In the genomic region with DNA sequence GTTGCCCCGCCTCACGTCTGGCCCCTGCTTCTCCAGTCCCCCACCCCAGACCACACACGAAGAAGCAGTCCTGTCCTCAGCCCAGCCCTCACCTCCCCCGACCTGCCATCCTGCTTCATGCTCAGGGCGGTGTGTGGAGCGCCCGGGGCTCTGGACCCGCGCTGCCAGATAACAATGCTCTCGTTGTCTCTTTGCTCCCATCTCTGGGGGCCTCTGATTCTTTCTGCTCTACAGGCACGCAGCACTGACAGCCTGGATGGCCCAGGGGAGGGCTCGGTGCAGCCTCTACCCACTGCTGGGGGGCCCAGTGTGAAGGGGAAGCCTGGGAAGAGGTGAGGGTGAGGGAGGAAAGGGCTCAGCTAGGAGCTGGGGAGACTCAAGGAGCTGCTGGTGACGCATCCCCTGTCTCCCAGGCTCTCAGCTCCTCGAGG, we compare ENCODE assay signal across 14 cellular contexts. TPM values are rescaled to one million over a fixed set of nuclear protein-coding genes. Genes with fewer than 3 reads are reported as not detected.
DNase-seq lines count a peak whose midpoint lies in the region; ATAC-seq and TF ChIP-seq lines count a peak whose summit lies in the region.
"Had no signal": no experiment of that assay in that cellular context is flagged by ENCODE, and none has a peak within 500 bp of the region (broad histone marks: within the 10 kb centered on the region; RNA-seq: fewer than 3 reads in every experiment).

No MANE protein-coding gene starts in this region.

- CTCF ChIA-PET in WTC11 (lab: Charles Lee), result interaction anchor here (0.5 to 1.4 kb wide), 4 partner anchors 12 to 623 kb away, joined by 3 to 5 read pairs (median 3); partner anchors contain the start of genes FXYD5 and LIN37

- POLR2A ChIA-PET in WTC11 (lab: Charles Lee), result interaction anchor here (1.1 kb wide), 1 partner anchor 15 kb away, joined by 6 read pairs; no protein-coding TSS in a partner anchor

- H3K4me3 Mint-ChIP-seq in WTC11, result peak overlapping the region; percentile 70
- no peak overlapping the region for H3K4me3 Mint-ChIP-seq in activated naive CD8-positive, alpha-beta T cell treated with anti-CD3 and anti-CD28 coated beads for 36 hours
- H3K4me3 Mint-ChIP-seq: stimulated activated memory B cell treated with anti-CD40 and anti-IgM and Interleukin-4, amounts not matched to agents 10 μg/mL and 1 μg/mL and 100 μg/mL, for 72 hours had no signal

- no peak overlapping the region for H2AK5ac ChIP-seq in mesendoderm (ENCODE audit: low read length)

- ATAC-seq in WTC11, result peak; percentile 38
- ATAC-seq: heart left ventricle; psoas muscle; stimulated activated memory B cell treated with anti-CD40 and anti-IgM and Interleukin-4, amounts not matched to agents 10 μg/mL and 1 μg/mL and 100 μg/mL, for 72 hours had no signal

- no peak overlapping the region for H3K4ac ChIP-seq in mesendoderm (ENCODE audit: low read depth, low read length)

- H3K27ac Mint-ChIP-seq in WTC11, result no peak overlapping the region
- H3K27ac Mint-ChIP-seq in activated naive CD8-positive, alpha-beta T cell treated with anti-CD3 and anti-CD28 coated beads for 36 hours, result no peak overlapping the region
- H3K27ac Mint-ChIP-seq: stimulated activated memory B cell treated with anti-CD40 and anti-IgM and Interleukin-4, amounts not matched to agents 10 μg/mL and 1 μg/mL and 100 μg/mL, for 72 hours had no signal

- DNase-seq in C1 segment of cervical spinal cord (lab: John Stamatoyannopoulos, UW) (peak in 8 of 14 donors; percentile 12 to 52 (median 36)), WTC11 (ENCODE audit: low spot score) (peak; percentile 62), mesendoderm (peak; percentile 83), GF-D8 (lab: John Stamatoyannopoulos, UW) (no peak), GM19240 (ENCODE audit: insufficient read length, low spot score) (no peak)
- DNase-seq in activated naive CD8-positive, alpha-beta T cell treated with anti-CD3 and anti-CD28 coated beads for 36 hours, result no peak
- DNase-seq: activated T-cell treated with anti-CD3 and anti-CD28 coated beads, Interleukin-2, amount 50 U/mL, for 1 hour; heart left ventricle; IMR-90; mammary epithelial cell; NCI-H1694 treated with DMSO at 0.1 percent for 48 hours; psoas muscle; SHP77 had no signal

- no peak overlapping the region for H4K8ac ChIP-seq in mesendoderm (ENCODE audit: low read depth, low read length)

- no peak overlapping the region for H3K4me3 ChIP-seq in mesendoderm (ENCODE audit: low read length)
- H3K4me3 ChIP-seq: heart left ventricle, psoas muscle had no signal

- H3K4me1 ChIP-seq in mesendoderm (ENCODE audit: control insufficient read depth, low read depth, low read length), result peaks cover 8% of the 10 kb centered on the region

- no peak overlapping the region for H2BK15ac ChIP-seq in mesendoderm (replicated peaks; ENCODE audit: low read depth)

- no peak overlapping the region for H3K23ac ChIP-seq in mesendoderm (ENCODE audit: low read length)

- no peaks in the 10 kb centered on the region for H3K9me3 Mint-ChIP-seq in WTC11
- no peaks in the 10 kb centered on the region for H3K9me3 Mint-ChIP-seq in activated naive CD8-positive, alpha-beta T cell treated with anti-CD3 and anti-CD28 coated beads for 36 hours
- H3K9me3 Mint-ChIP-seq: stimulated activated memory B cell treated with anti-CD40 and anti-IgM and Interleukin-4, amounts not matched to agents 10 μg/mL and 1 μg/mL and 100 μg/mL, for 72 hours had no signal

- H3K56ac ChIP-seq in mesendoderm (ENCODE audit: low read length), result peak overlapping the region; percentile 54

- peak overlapping the region; percentile 32 for H3K9ac ChIP-seq in mesendoderm (ENCODE audit: low read length)

- peaks cover 28% of the 10 kb centered on the region for H3K27me3 Mint-ChIP-seq in WTC11 (ENCODE audit: low read depth)
- no peaks in the 10 kb centered on the region for H3K27me3 Mint-ChIP-seq in activated naive CD8-positive, alpha-beta T cell treated with anti-CD3 and anti-CD28 coated beads for 36 hours
- H3K27me3 Mint-ChIP-seq: stimulated activated memory B cell treated with anti-CD40 and anti-IgM and Interleukin-4, amounts not matched to agents 10 μg/mL and 1 μg/mL and 100 μg/mL, for 72 hours had no signal

- no peaks in the 10 kb centered on the region for H3K36me3 Mint-ChIP-seq in WTC11
- no peaks in the 10 kb centered on the region for H3K36me3 Mint-ChIP-seq in activated naive CD8-positive, alpha-beta T cell treated with anti-CD3 and anti-CD28 coated beads for 36 hours
- H3K36me3 Mint-ChIP-seq: stimulated activated memory B cell treated with anti-CD40 and anti-IgM and Interleukin-4, amounts not matched to agents 10 μg/mL and 1 μg/mL and 100 μg/mL, for 72 hours had no signal

- no peak overlapping the region for H3K18ac ChIP-seq in mesendoderm (ENCODE audit: low read length)

- no peak overlapping the region for H2BK5ac ChIP-seq in mesendoderm (ENCODE audit: low read length)

- no peaks in the 10 kb centered on the region for H3K79me1 ChIP-seq in mesendoderm (ENCODE audit: low read length)

- H3K4me2 ChIP-seq in mesendoderm (ENCODE audit: low read length), result no peak overlapping the region

- H2BK120ac ChIP-seq in mesendoderm (ENCODE audit: low read depth, low read length), result no peak overlapping the region

- H3K79me2 ChIP-seq in mesendoderm (ENCODE audit: control insufficient read depth, insufficient read depth, low read length), result no peaks in the 10 kb centered on the region

- H3K36me3 ChIP-seq in mesendoderm (ENCODE audit: control insufficient read depth, insufficient read depth, low read length), result no peaks in the 10 kb centered on the region

- no peak overlapping the region for H4K5ac ChIP-seq in mesendoderm (ENCODE audit: low read length)

- no peak for TF ChIP-seq CTCF in WTC11 (IDR thresholded peaks at IDR 0.05)

- no peak overlapping the region for H3K27ac ChIP-seq in mesendoderm (ENCODE audit: low read depth, low read length)
- H3K27ac ChIP-seq: heart left ventricle, psoas muscle had no signal

- H3K27me3 ChIP-seq in mesendoderm (ENCODE audit: insufficient read depth, low read length, poor library complexity), result no peaks in the 10 kb centered on the region
- H3K27me3 ChIP-seq: heart left ventricle had no signal

- peaks cover 37% of the 10 kb centered on the region for H3K4me1 Mint-ChIP-seq in WTC11
- peaks cover 11% of the 10 kb centered on the region for H3K4me1 Mint-ChIP-seq in activated naive CD8-positive, alpha-beta T cell treated with anti-CD3 and anti-CD28 coated beads for 36 hours

- WGBS in mesendoderm (ENCODE audit: extremely low coverage, insufficient coverage, low lambda C conversion rate), result no CpG with 5 or more reads among the region's 14 CpGs

TF ChIP-seq in WTC11, 78 proteins besides CTCF, POLR2A, EP300 and RAD21:
- TF ChIP-seq TEAD4 (CRISPR knock-in tag; IDR thresholded peaks at IDR 0.05) (no peak), SP1 (CRISPR knock-in tag; conservative IDR thresholded peaks at IDR 0.05) (0 out of 2 replicates have a peak, but pooled peaks have one; percentile 18)

RNA-seq across cellular contexts. Expression of gene ARHGAP33, which starts 2.1 kb away (rescaled TPM):
- total RNA-seq in WTC11 (2021), result 36.8 to 43.9 TPM (median 39.8 TPM) in 3 replicates
- polyA plus RNA-seq in mesendoderm (2013, experiment 1 of 2), result 10.3 TPM
- 9.8 TPM for polyA plus RNA-seq in mesendoderm (2013, experiment 2 of 2)
- total RNA-seq in activated naive CD8-positive, alpha-beta T cell treated with anti-CD3 and anti-CD28 coated beads for 36 hours, result 10 to 100 TPM; 15.0 to 16.3 TPM

RNA-seq across cellular contexts. Expression of gene PROSER3, which starts 19.4 kb away (rescaled TPM):
- total RNA-seq in WTC11 (2021), result 32.9 to 36.7 TPM (median 36.2 TPM) in 3 replicates
- polyA plus RNA-seq in mesendoderm (2013, experiment 1 of 2), result 17.9 TPM
- 17.6 TPM for polyA plus RNA-seq in mesendoderm (2013, experiment 2 of 2)
- 10 to 100 TPM; 29.9 to 33.3 TPM for total RNA-seq in activated naive CD8-positive, alpha-beta T cell treated with anti-CD3 and anti-CD28 coated beads for 36 hours

RNA-seq across cellular contexts. Expression of gene HSPB6, which starts 20.6 kb away (rescaled TPM):
- 1.4 to 2.5 TPM (median 1.7 TPM) in 3 replicates for total RNA-seq in WTC11 (2021)
- 1.3 TPM for polyA plus RNA-seq in mesendoderm (2013, experiment 1 of 2)
- polyA plus RNA-seq in mesendoderm (2013, experiment 2 of 2), result 1.1 TPM
- under 1 TPM; 0.39 to 0.78 TPM for total RNA-seq in activated naive CD8-positive, alpha-beta T cell treated with anti-CD3 and anti-CD28 coated beads for 36 hours
- total RNA-seq: mammary epithelial cell had no signal
- polyA plus RNA-seq: mammary epithelial cell had no signal

RNA-seq across cellular contexts. Expression of gene LIN37, which starts 29.1 kb away (rescaled TPM):
- total RNA-seq in WTC11 (2021), result 4.7 to 6.4 TPM (median 5.6 TPM) in 3 replicates
- polyA plus RNA-seq in mesendoderm (2013, experiment 1 of 2), result 2.7 TPM
- polyA plus RNA-seq in mesendoderm (2013, experiment 2 of 2), result 3.4 TPM
- 1 to 10 TPM; 5.1 to 7.0 TPM for total RNA-seq in activated naive CD8-positive, alpha-beta T cell treated with anti-CD3 and anti-CD28 coated beads for 36 hours

RNA-seq across cellular contexts. Expression of gene PSENEN, which starts 32.0 kb away (rescaled TPM):
- total RNA-seq in WTC11 (2021), result 80.3 to 85.3 TPM (median 84.0 TPM) in 3 replicates
- 90.9 TPM for polyA plus RNA-seq in mesendoderm (2013, experiment 1 of 2)
- polyA plus RNA-seq in mesendoderm (2013, experiment 2 of 2), result 84.3 TPM
- total RNA-seq in activated naive CD8-positive, alpha-beta T cell treated with anti-CD3 and anti-CD28 coated beads for 36 hours, result 10 to 100 TPM; 38.5 to 41.6 TPM

Comparison
In these comparisons a context has a peak if more than half of its experiments do, and no peak if none do; other contexts are left out.
1. DNase-seq: peak in C1 segment of cervical spinal cord (8 of 14), WTC11 (single experiment) and mesendoderm (single experiment); none in GF-D8 (single experiment), activated naive CD8-positive, alpha-beta T cell treated with anti-CD3 and anti-CD28 coated beads for 36 hours (single experiment) and GM19240 (single experiment).